In genomic region chr18:26453370-26454030, GRCh38 we compare ENCODE assay signal across 12 cellular contexts.
DNase-seq lines count a peak whose midpoint lies in the region; ATAC-seq and TF ChIP-seq lines count a peak whose summit lies in the region.
"Had no signal": no experiment of that assay in that cellular context is flagged by ENCODE, and none has a peak within 500 bp of the region (broad histone marks: within the 10 kb centered on the region; RNA-seq: fewer than 3 reads in every experiment).

No MANE protein-coding gene starts in this region.

- no peak overlapping the region for H2AFZ ChIP-seq in SK-N-SH (ENCODE audit: low read depth)

- no peak overlapping the region for H3K4me3 ChIP-seq in SK-N-SH (ENCODE audit: low read depth in 2 of 2, low read length in 1 of 2)
- H3K4me3 ChIP-seq: tibial nerve had no signal

- WGBS in SK-N-SH (ENCODE audit: low lambda C conversion rate) = 81% methylated on average over 4 of the region's 4 CpGs

- TF ChIP-seq RAD21 in SK-N-SH (IDR thresholded peaks at IDR 0.05; ENCODE audit: low read length) = no peak

- peak; percentile 43 for DNase-seq in SK-N-SH
- DNase-seq in NCI-H748 (lab: John Stamatoyannopoulos, UW; ENCODE audit: unreplicated experiment) = peak; percentile 86
- no peak for DNase-seq in HPDE6-E6E7 (ENCODE audit: extremely low spot score)
- DNase-seq in DMS153 treated with DMSO at 0.1 percent for 48 hours (lab: John Stamatoyannopoulos, UW; ENCODE audit: unreplicated experiment) = no peak
- no peak for DNase-seq in amniotic stem cell (lab: John Stamatoyannopoulos, UW)
- DNase-seq in ecto neural progenitor cell (ENCODE audit: low spot score) = no peak
- DNase-seq: SIG-M5 had no signal

- peaks cover 0 to 27% of the 10 kb centered on the region in 2 experiments; a peak in 2 of 4 replicates for H3K4me1 ChIP-seq in SK-N-SH (ENCODE audit: control insufficient read depth in 1 of 2, insufficient read depth in 2 of 2, low read depth in 1 of 2, low read length in 1 of 2)
- H3K4me1 ChIP-seq: tibial nerve had no signal

- CTCF ChIA-PET in SK-N-SH (lab: Yijun Ruan, JAX) = interaction anchor here (0.7 to 1.3 kb wide), 5 partner anchors 11 to 94 kb away, joined by 3 to 4 read pairs (median 3); partner anchors contain the start of gene KCTD1

- H3K4me2 ChIP-seq in SK-N-SH = no peak overlapping the region

- H3K9ac ChIP-seq in SK-N-SH = no peak overlapping the region

- no peaks in the 10 kb centered on the region for H3K9me3 ChIP-seq in SK-N-SH
- H3K9me3 ChIP-seq: tibial nerve had no signal

- H3F3A ChIP-seq in SK-N-SH (replicated peaks; ENCODE audit: insufficient read depth) = no peaks in the 10 kb centered on the region

- H3K27ac ChIP-seq in SK-N-SH (ENCODE audit: low read depth in 2 of 2, low read length in 1 of 2) = peak overlapping the region in 1 of 2 experiments; percentile 82; a peak in 2 of 4 replicates
- H3K27ac ChIP-seq: tibial nerve, VCaP had no signal

- ATAC-seq in SK-N-SH treated with all-trans-retinoic acid at 6 μM for 48 hours (no peak), HG03097 (IDR thresholded peaks at IDR 0.05; ENCODE audit: low FRiP score, unreplicated experiment) (peak; percentile 51)
- ATAC-seq: natural killer cell treated with Interleukin-12 subunit alpha and Interleukin-12 subunit beta and Interleukin-15 and Interleukin-18, amount 100 ng/mL, for 72 hours had no signal

- POLR2A ChIA-PET in SK-N-SH (lab: Yijun Ruan, JAX) = no interaction called here

- TF ChIP-seq EP300 in SK-N-SH (IDR thresholded peaks at IDR 0.05; ENCODE audit: borderline replicate concordance in 1 of 2, low read depth in 1 of 2, low read length in 1 of 2) = no peak

- TF ChIP-seq CTCF in SK-N-SH (IDR thresholded peaks at IDR 0.05) = no peak

- no peaks in the 10 kb centered on the region for H3K27me3 ChIP-seq in SK-N-SH (ENCODE audit: insufficient read depth)
- H3K27me3 ChIP-seq: tibial nerve had no signal

- no peaks in the 10 kb centered on the region for H3K9me2 ChIP-seq in SK-N-SH

- peaks cover 9 to 18% of the 10 kb centered on the region in 2 experiments for H3K36me3 ChIP-seq in SK-N-SH (replicated peaks in 1 of 2; ENCODE audit: control insufficient read depth in 1 of 2, insufficient read depth in 2 of 2, low read length in 1 of 2)

- H4K20me1 ChIP-seq in SK-N-SH (ENCODE audit: insufficient read depth) = no peaks in the 10 kb centered on the region

- no peaks in the 10 kb centered on the region for H3K79me2 ChIP-seq in SK-N-SH (ENCODE audit: insufficient read depth)

TF ChIP-seq in SK-N-SH, 30 proteins besides CTCF, POLR2A, EP300 and RAD21 (continues in another document):
- TF ChIP-seq JUND (IDR thresholded peaks at IDR 0.05) = no peak
- no peak for TF ChIP-seq TCF12 (IDR thresholded peaks at IDR 0.05)
- TF ChIP-seq ZBTB33 (IDR thresholded peaks at IDR 0.05; ENCODE audit: borderline replicate concordance, low read depth) = no peak
- no peak for TF ChIP-seq FOSL2 (IDR thresholded peaks at IDR 0.05; ENCODE audit: borderline replicate concordance, low read depth)
- TF ChIP-seq USF2 (IDR thresholded peaks at IDR 0.05; ENCODE audit: borderline replicate concordance, low read depth, low read length) = no peak

TF ChIP-seq in SK-N-SH treated with all-trans-retinoic acid at 6 μM for 48 hours, 23 proteins besides CTCF, POLR2A, EP300 and RAD21:
- TF ChIP-seq PPARA (CRISPR knock-in tag; IDR thresholded peaks at IDR 0.05; ENCODE audit: borderline replicate concordance) (no peak), ZNF8 (CRISPR knock-in tag; IDR thresholded peaks at IDR 0.05) (no peak), ZNF565 (CRISPR knock-in tag; conservative IDR thresholded peaks at IDR 0.05; ENCODE audit: low read depth) (no peak), GLIS3 (CRISPR knock-in tag; IDR thresholded peaks at IDR 0.05) (no peak), ZNF70 (CRISPR knock-in tag; IDR thresholded peaks at IDR 0.05) (no peak), ARNTL (CRISPR knock-in tag; IDR thresholded peaks at IDR 0.05; ENCODE audit: borderline replicate concordance, low read depth) (no peak), OSR1 (CRISPR knock-in tag; IDR thresholded peaks at IDR 0.05) (no peak), BACH2 (CRISPR knock-in tag; IDR thresholded peaks at IDR 0.05; ENCODE audit: borderline replicate concordance) (no peak), ZFP30 (CRISPR knock-in tag; IDR thresholded peaks at IDR 0.05) (no peak), TOX (CRISPR knock-in tag; IDR thresholded peaks at IDR 0.05; ENCODE audit: borderline replicate concordance) (no peak)

Comparison
In these comparisons a context has a peak if more than half of its experiments do, and no peak if none do; other contexts are left out.
1. DNase-seq: peak in SK-N-SH (single experiment) and NCI-H748 (single experiment); none in HPDE6-E6E7 (single experiment), DMS153 treated with DMSO at 0.1 percent for 48 hours (single experiment), amniotic stem cell (single experiment) and ecto neural progenitor cell (single experiment).